8 cellular contexts compared by ENCODE assay signal in genomic region chr1:227786673-227787512, GRCh38. TPM values are rescaled to one million over a fixed set of nuclear protein-coding genes. Genes with fewer than 3 reads are reported as not detected.
A peak's percentile ranks its signal among the peaks of the same experiment; 100 is the strongest.
DNase-seq lines count a peak whose midpoint lies in the region; ATAC-seq and TF ChIP-seq lines count a peak whose summit lies in the region.

No MANE protein-coding gene starts in this region.

- H3K27ac Mint-ChIP-seq in CD4-positive, alpha-beta T cell: peak overlapping the region; percentile 82

- in situ Hi-C loops in astrocyte of the cerebellum (cut with HindIII; ENCODE audit: low sequenced_read_pairs): no loop called here

- intact Hi-C loops in CD4-positive, alpha-beta T cell (cut with DNase I, micrococcal nuclease): loop anchor here in 1 of 2 experiments (2.0 to 10.0 kb wide), 7 partner anchors 24 to 1840 kb away; partner anchors contain the start of genes ARF1, IBA57, TAF5L and URB2

- H3K36me3 Mint-ChIP-seq in CD4-positive, alpha-beta T cell (ENCODE audit: low read depth): no peaks in the 10 kb centered on the region

- CTCF ChIA-PET in CD4-positive, alpha-beta T cell (lab: Charles Lee): interaction anchor here (1.2 kb wide), 2 partner anchors 20 to 25 kb away, joined by 5 to 6 read pairs; no protein-coding TSS in a partner anchor

- TF ChIP-seq CTCF in CD4-positive, alpha-beta T cell (IDR thresholded peaks at IDR 0.05): no peak
- TF ChIP-seq CTCF in astrocyte of the cerebellum (IDR thresholded peaks at IDR 0.05; ENCODE audit: low read depth, low read length, missing control alignments) (no peak), kidney epithelial cell (IDR thresholded peaks at IDR 0.05; ENCODE audit: insufficient read depth, low read length, poor library complexity, severe bottlenecking) (no peak)

- H3K36me3 ChIP-seq in kidney epithelial cell (ENCODE audit: control insufficient read depth, insufficient read depth, low read length) (no peaks in the 10 kb centered on the region), stomach smooth muscle (ENCODE audit: control insufficient read depth in 2 of 2, insufficient read depth in 2 of 2, low read length in 2 of 2) (peaks cover 3 to 6% of the 10 kb centered on the region in 2 donors)

- no peaks in the 10 kb centered on the region for H3K9me3 ChIP-seq in CD4-positive, alpha-beta T cell (ENCODE audit: control insufficient read depth, low read length)
- H3K9me3 ChIP-seq in stomach smooth muscle (ENCODE audit: control insufficient read depth in 2 of 2, low read length in 2 of 2): no peaks in the 10 kb centered on the region

- no peaks in the 10 kb centered on the region for H3K27me3 ChIP-seq in CD4-positive, alpha-beta T cell (ENCODE audit: control insufficient read depth, insufficient read depth, low read length)
- H3K27me3 ChIP-seq in kidney epithelial cell (ENCODE audit: control insufficient read depth, insufficient read depth, low read length) (peaks cover 16% of the 10 kb centered on the region), stomach smooth muscle (ENCODE audit: control insufficient read depth in 1 of 2, insufficient read depth in 2 of 2, low read length in 2 of 2) (no peaks in the 10 kb centered on the region)

- peak overlapping the region; percentile 64 for H3K4me3 ChIP-seq in astrocyte of the cerebellum (ENCODE audit: low read depth, low read length)
- peak overlapping the region; percentile 52 for H3K4me3 ChIP-seq in kidney epithelial cell (ENCODE audit: low read depth, low read length)
- peak overlapping the region; percentile 85 to 92 for H3K4me3 ChIP-seq in stomach smooth muscle (ENCODE audit: low read length in 2 of 2)

- H3K4me1 Mint-ChIP-seq in CD4-positive, alpha-beta T cell (ENCODE audit: low read depth): peaks cover 31% of the 10 kb centered on the region

- peak overlapping the region; percentile 80 to 90 for H3K9ac ChIP-seq in stomach smooth muscle (ENCODE audit: low read length in 2 of 2)

- H3K4me1 ChIP-seq in stomach smooth muscle (ENCODE audit: control insufficient read depth, insufficient read depth, low read length): peaks cover 24% of the 10 kb centered on the region

- ATAC-seq in CD4-positive, alpha-beta T cell (ENCODE audit: poor library complexity): no peak
- peak; percentile 1 for ATAC-seq in HG02852 (IDR thresholded peaks at IDR 0.05; ENCODE audit: unreplicated experiment)
- no peak for ATAC-seq in GM18517 (IDR thresholded peaks at IDR 0.05; ENCODE audit: unreplicated experiment)
- ATAC-seq in HG03045 (IDR thresholded peaks at IDR 0.05; ENCODE audit: unreplicated experiment): no peak

- no peaks in the 10 kb centered on the region for H3K9me3 Mint-ChIP-seq in CD4-positive, alpha-beta T cell

- no peak overlapping the region for H3K27ac ChIP-seq in CD4-positive, alpha-beta T cell (ENCODE audit: low read depth, low read length)
- H3K27ac ChIP-seq in stomach smooth muscle (ENCODE audit: low read length): peak overlapping the region; percentile 86

- POLR2A ChIA-PET in CD4-positive, alpha-beta T cell (lab: Charles Lee): interaction anchor here (1.1 to 1.9 kb wide), 6 partner anchors 21 to 379 kb away, joined by 3 to 37 read pairs (median 6); partner anchors contain the start of gene IBA57

- H3K4me3 Mint-ChIP-seq in CD4-positive, alpha-beta T cell: peak overlapping the region; percentile 89

- DNase-seq in CD4-positive, alpha-beta T cell: no peak
- DNase-seq in astrocyte of the cerebellum (ENCODE audit: low read depth) (no peak), kidney epithelial cell (ENCODE audit: low read depth) (no peak), SK-N-DZ (ENCODE audit: low spot score) (no peak)

- H3K27me3 Mint-ChIP-seq in CD4-positive, alpha-beta T cell: no peaks in the 10 kb centered on the region

RNA-seq across cellular contexts. Expression of gene PRSS38, which starts 28.6 kb away (rescaled TPM):
- not detected for total RNA-seq in CD4-positive, alpha-beta T cell
- total RNA-seq in kidney epithelial cell: not detected in 2 replicates
- polyA plus RNA-seq in SK-N-DZ (2014; cell fraction: cytosol; rRNA removed): not detected in 2 replicates
- not detected in 2 replicates for polyA plus RNA-seq in SK-N-DZ (2014; cell fraction: nucleus; rRNA removed)

RNA-seq across cellular contexts. Expression of gene SNAP47, which starts 51.7 kb away (rescaled TPM):
- 10 to 100 TPM; 12.8 to 14.0 TPM for total RNA-seq in CD4-positive, alpha-beta T cell
- total RNA-seq in kidney epithelial cell: 40.2 and 47.0 TPM in 2 replicates
- 43.9 and 45.4 TPM in 2 replicates for polyA plus RNA-seq in SK-N-DZ (2014; cell fraction: cytosol; rRNA removed)
- polyA plus RNA-seq in SK-N-DZ (2014; cell fraction: nucleus; rRNA removed): 32.6 and 34.6 TPM in 2 replicates

RNA-seq across cellular contexts. Expression of gene JMJD4, which starts 51.8 kb away (rescaled TPM):
- total RNA-seq in CD4-positive, alpha-beta T cell: 10 to 100 TPM; 11.4 to 11.9 TPM
- total RNA-seq in kidney epithelial cell: 25.2 and 27.7 TPM in 2 replicates
- 23.2 and 25.0 TPM in 2 replicates for polyA plus RNA-seq in SK-N-DZ (2014; cell fraction: cytosol; rRNA removed)
- 41.6 and 44.7 TPM in 2 replicates for polyA plus RNA-seq in SK-N-DZ (2014; cell fraction: nucleus; rRNA removed)
